10 cellular contexts compared by ENCODE assay signal in the genomic region with DNA sequence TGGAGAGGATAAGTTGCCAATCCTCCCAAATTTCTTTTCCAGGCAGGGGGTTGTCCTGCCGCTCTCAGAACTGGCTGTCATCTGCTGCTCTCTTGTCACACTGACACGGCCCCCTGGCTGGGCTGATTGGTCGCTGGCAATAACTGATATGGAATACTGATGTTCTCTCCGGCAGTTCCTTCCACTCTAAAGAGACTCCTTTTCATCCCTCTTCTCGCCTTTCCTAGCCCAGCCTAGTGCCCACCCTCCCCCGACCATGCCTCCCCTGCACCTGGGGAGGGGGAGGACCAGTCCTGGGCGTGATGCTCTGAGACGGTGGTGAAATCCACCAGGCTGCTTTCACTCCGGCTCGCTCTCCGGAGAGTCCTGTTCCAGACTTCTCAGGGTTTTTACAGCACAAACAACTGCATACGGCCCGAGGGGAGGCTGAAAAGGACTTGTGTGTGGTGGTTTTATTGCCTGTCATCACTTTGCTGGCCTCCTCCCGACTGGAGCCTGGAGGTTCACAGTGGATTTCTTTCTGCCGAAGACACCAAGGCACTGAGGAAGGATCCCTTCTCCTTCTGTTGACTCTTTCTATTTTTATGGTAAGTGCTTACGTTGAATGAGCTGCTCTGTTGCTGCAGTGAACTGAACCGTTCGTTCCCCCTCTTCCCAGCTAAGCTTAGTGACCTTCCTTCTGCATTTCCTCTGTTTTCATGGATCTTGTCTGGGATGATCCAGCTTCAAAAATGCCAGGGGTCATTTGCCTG. TPM values are rescaled to one million over a fixed set of nuclear protein-coding genes. Genes with fewer than 3 reads are reported as not detected.
DNase-seq lines count a peak whose midpoint lies in the region; ATAC-seq and TF ChIP-seq lines count a peak whose summit lies in the region.
"Had no signal": no experiment of that assay in that cellular context is flagged by ENCODE, and none has a peak within 500 bp of the region (broad histone marks: within the 10 kb centered on the region; RNA-seq: fewer than 3 reads in every experiment).

A gene (plus strand): TSS at position 336 of the 752 bp plus-strand sequence. CDS start 107,010 bp downstream, outside the sequence.

- H3K36me3 ChIP-seq in H7 (replicated peaks; ENCODE audit: control insufficient read depth, insufficient read depth, low read length) (no peaks in the 10 kb centered on the region), sigmoid colon (no peaks in the 10 kb centered on the region)

- TF ChIP-seq CTCF in sigmoid colon (IDR thresholded peaks at IDR 0.05): no peak

- H3K4me3 ChIP-seq in H7 (ENCODE audit: insufficient read depth, low read depth, low read length) (peak within 1 kb of the TSS; percentile 4; the same call in 1 of the 2 replicates), sigmoid colon (peak within 1 kb of the TSS; percentile 10 to 40 (median 34))

- peak within 1 kb of the TSS in 3 of 4 donors; percentile 50 to 72 (median 62) for H3K27ac ChIP-seq in sigmoid colon

- peak; percentile 18 for DNase-seq in H7
- DNase-seq in SK-MEL-5 (ENCODE audit: low read depth, low spot score): peak; percentile 11
- peak; percentile 25 to 83 (median 60) for DNase-seq in head of caudate nucleus
- no peak for DNase-seq in sigmoid colon
- DNase-seq in GOT3 (lab: John Stamatoyannopoulos, UW): no peak
- no peak for DNase-seq in Right ventricle myocardium inferior (ENCODE audit: missing footprints)
- DNase-seq: MV-4-11 had no signal

- peaks cover 0 to 27% (median 9%) of the 10 kb centered on the region in 4 donors for H3K4me1 ChIP-seq in sigmoid colon

- intact Hi-C loops in head of caudate nucleus (cut with DNase I) (no loop called here), sigmoid colon (cut with DNase I) (no loop called here), Right ventricle myocardium inferior (cut with DNase I) (no loop called here)

- 12 to 13% methylated on average over 18 of the region's 18 CpGs for WGBS in sigmoid colon, 2 donors

- H3K9me3 ChIP-seq in sigmoid colon: no peaks in the 10 kb centered on the region

- TF ChIP-seq EP300 in sigmoid colon (IDR thresholded peaks at IDR 0.05): no peak

- ATAC-seq in HG02970 (IDR thresholded peaks at IDR 0.05; ENCODE audit: low FRiP score, unreplicated experiment) (no peak), HG03196 (IDR thresholded peaks at IDR 0.05; ENCODE audit: unreplicated experiment) (no peak), Right ventricle myocardium inferior (no peak)

- no peak for TF ChIP-seq POLR2A in sigmoid colon (IDR thresholded peaks at IDR 0.05)

- H3K27me3 ChIP-seq in H7 (ENCODE audit: control insufficient read depth, insufficient read depth, low read length) (no peaks in the 10 kb centered on the region), sigmoid colon (no peaks in the 10 kb centered on the region)

- in situ Hi-C loops in SK-MEL-5 (cut with HindIII; ENCODE audit: low pct_unique_long_range_greater_than_20kb, low sequenced_read_pairs): no loop called here

RNA-seq across cellular contexts. Expression of the gene that starts here (rescaled TPM):
- 1.3 and 1.7 TPM in 2 replicates for total RNA-seq in H7 (2014; rRNA removed; shearing (Covaris generic))
- 29.5 and 30.6 TPM in 2 replicates for total RNA-seq in SK-MEL-5 (2014; rRNA removed; shearing (Covaris generic))
- 14.0 and 15.9 TPM in 2 replicates for polyA plus RNA-seq in SK-MEL-5 (2015; cell fraction: cytosol; rRNA removed)
- polyA plus RNA-seq in SK-MEL-5 (2015; cell fraction: nucleus; rRNA removed): 10.0 and 25.1 TPM in 2 replicates
- total RNA-seq in sigmoid colon (1 to 10 TPM in 2 of 4 donors, under 1 TPM in 2; 0.16 to 3.3 (median 0.92) TPM), Right ventricle myocardium inferior (0.24 TPM)
- under 1 TPM in 1 of 3 donors, not detected in 2; 0.09 TPM for polyA plus RNA-seq in sigmoid colon
- total RNA-seq: mononuclear cell had no signal

Comparison
In these comparisons a context has a peak if more than half of its experiments do, and no peak if none do; other contexts are left out.
1. DNase-seq: peak in H7 (single experiment), SK-MEL-5 (single experiment) and head of caudate nucleus (42 of 42); none in sigmoid colon (single experiment), GOT3 (single experiment) and Right ventricle myocardium inferior (single experiment).